Comparison of ENCODE assay signal across 9 cellular contexts in genomic region chr16:14529010-14529669, GRCh38.
DNase-seq lines count a peak whose midpoint lies in the region; ATAC-seq and TF ChIP-seq lines count a peak whose summit lies in the region.
"Had no signal": no experiment of that assay in that cellular context is flagged by ENCODE, and none has a peak within 500 bp of the region (broad histone marks: within the 10 kb centered on the region; RNA-seq: fewer than 3 reads in every experiment).

No MANE protein-coding gene starts in this region.

- TF ChIP-seq POLR2A in suprapubic skin (IDR thresholded peaks at IDR 0.05): no peak

- H3K9me3 Mint-ChIP-seq in activated T-helper 1 cell treated with anti-CD3 and anti-CD28 coated beads, Interleukin-12 subunit alpha, Interleukin-12 subunit beta, Interleukin-2, Interleukin-4 antibody, amounts not matched to agents 30 ng/mL and 10 ng/mL and 1 ng/mL, durations not matched to agents 14 hours and 24 hours and 36 hours: no peaks in the 10 kb centered on the region
- H3K9me3 Mint-ChIP-seq: activated naive CD4-positive, alpha-beta T cell treated with anti-CD3 and anti-CD28 coated beads, Interleukin-2, amount 50 U/mL, for 24 hours had no signal

- no peak overlapping the region for H3K4me2 ChIP-seq in neuronal stem cell (ENCODE audit: insufficient read depth, low read length, poor library complexity, severe bottlenecking)

- H3K79me1 ChIP-seq in neuronal stem cell (ENCODE audit: low read depth, low read length): no peaks in the 10 kb centered on the region

- H2AK5ac ChIP-seq in neuronal stem cell (ENCODE audit: low read depth, low read length): no peak overlapping the region

- no CpG with 5 or more reads among the region's 11 CpGs for WGBS in neuronal stem cell (ENCODE audit: extremely low coverage in 2 of 2, insufficient read length in 2 of 2, insufficient replicate concordance in 1 of 2), 2 donors
- 20% methylated on average over 11 of the region's 11 CpGs for WGBS in suprapubic skin

- no peak overlapping the region for H4K8ac ChIP-seq in neuronal stem cell (ENCODE audit: low read depth, low read length)

- no peak overlapping the region for H2BK12ac ChIP-seq in neuronal stem cell (ENCODE audit: low read length)

- peak; percentile 52 to 68 for TF ChIP-seq CTCF in suprapubic skin (IDR thresholded peaks at IDR 0.05)

- no peak overlapping the region for H3K14ac ChIP-seq in neuronal stem cell (ENCODE audit: low read length)

- DNase-seq in Daoy (ENCODE audit: low read depth) (peak; percentile 91), OCI-M1 (lab: John Stamatoyannopoulos, UW) (peak; percentile 91), fibroblast of the conjunctiva (ENCODE audit: low read depth) (peak; percentile 95), neuronal stem cell (ENCODE audit: low spot score) (peak; percentile 70), suprapubic skin (ENCODE audit: low spot score in 2 of 2) (peak; percentile 82)
- DNase-seq in Jurkat, Clone E6-1 (ENCODE audit: low read depth, low spot score): peak; percentile 70
- peak; percentile 24 for DNase-seq in activated T-helper 1 cell treated with anti-CD3 and anti-CD28 coated beads, Interleukin-12 subunit alpha, Interleukin-12 subunit beta, Interleukin-2, Interleukin-4 antibody, amounts not matched to agents 30 ng/mL and 10 ng/mL and 1 ng/mL, durations not matched to agents 14 hours and 24 hours and 36 hours (ENCODE audit: low spot score)

- no peak overlapping the region for H3K23ac ChIP-seq in neuronal stem cell (ENCODE audit: low read depth, low read length, poor library complexity)

- no peak overlapping the region for H3K18ac ChIP-seq in neuronal stem cell (ENCODE audit: low read length)

- H3K36me3 Mint-ChIP-seq in activated T-helper 1 cell treated with anti-CD3 and anti-CD28 coated beads, Interleukin-12 subunit alpha, Interleukin-12 subunit beta, Interleukin-2, Interleukin-4 antibody, amounts not matched to agents 30 ng/mL and 10 ng/mL and 1 ng/mL, durations not matched to agents 14 hours and 24 hours and 36 hours (ENCODE audit: low read depth): peaks cover 10% of the 10 kb centered on the region

- peaks cover 5% of the 10 kb centered on the region for H3K4me1 Mint-ChIP-seq in activated T-helper 1 cell treated with anti-CD3 and anti-CD28 coated beads, Interleukin-12 subunit alpha, Interleukin-12 subunit beta, Interleukin-2, Interleukin-4 antibody, amounts not matched to agents 30 ng/mL and 10 ng/mL and 1 ng/mL, durations not matched to agents 14 hours and 24 hours and 36 hours (ENCODE audit: low read depth)

- H3K27me3 ChIP-seq in neuronal stem cell (ENCODE audit: control insufficient read depth in 3 of 3, insufficient read depth in 3 of 3, low read depth in 1 of 3, low read length in 3 of 3) (no peaks in the 10 kb centered on the region), suprapubic skin (no peaks in the 10 kb centered on the region)

- TF ChIP-seq EP300 in suprapubic skin (IDR thresholded peaks at IDR 0.05): no peak

- H3K9me3 ChIP-seq in neuronal stem cell (replicated peaks in 1 of 2; ENCODE audit: control insufficient read depth in 2 of 2, insufficient read depth in 1 of 2, low read depth in 1 of 2, low read length in 2 of 2) (peaks cover 5 to 6% of the 10 kb centered on the region in 2 donors), suprapubic skin (no peaks in the 10 kb centered on the region)

- H3K27ac Mint-ChIP-seq in activated T-helper 1 cell treated with anti-CD3 and anti-CD28 coated beads, Interleukin-12 subunit alpha, Interleukin-12 subunit beta, Interleukin-2, Interleukin-4 antibody, amounts not matched to agents 30 ng/mL and 10 ng/mL and 1 ng/mL, durations not matched to agents 14 hours and 24 hours and 36 hours: no peak overlapping the region
- H3K27ac Mint-ChIP-seq: activated naive CD4-positive, alpha-beta T cell treated with anti-CD3 and anti-CD28 coated beads, Interleukin-2, amount 50 U/mL, for 24 hours had no signal

- H3K36me3 ChIP-seq in neuronal stem cell (replicated peaks in 1 of 2; ENCODE audit: control insufficient read depth in 2 of 2, insufficient read depth in 2 of 2, low read length in 2 of 2) (peaks cover 2% of the 10 kb centered on the region in 2 donors), suprapubic skin (peaks cover 7% of the 10 kb centered on the region)

- no peak overlapping the region for H4K91ac ChIP-seq in neuronal stem cell (ENCODE audit: low read depth, low read length, poor library complexity)

- intact Hi-C loops in activated T-helper 1 cell treated with anti-CD3 and anti-CD28 coated beads, Interleukin-12 subunit alpha, Interleukin-12 subunit beta, Interleukin-2, Interleukin-4 antibody, amounts not matched to agents 30 ng/mL and 10 ng/mL and 1 ng/mL, durations not matched to agents 14 hours and 24 hours and 36 hours (cut with micrococcal nuclease): loop anchor here (1.0 to 2.0 kb wide), 4 partner anchors 228 to 610 kb away; no protein-coding TSS in a partner anchor

- no peak overlapping the region for H3K27ac ChIP-seq in neuronal stem cell (replicated peaks; ENCODE audit: low read length)
- no peak overlapping the region for H3K27ac ChIP-seq in suprapubic skin

- no peak overlapping the region for H2BK5ac ChIP-seq in neuronal stem cell (ENCODE audit: low read length)

- no peak overlapping the region for H2AFZ ChIP-seq in neuronal stem cell (ENCODE audit: low read length)

- H3K9ac ChIP-seq in neuronal stem cell (ENCODE audit: low read depth, low read length, poor library complexity): no peak overlapping the region

- no peak overlapping the region for H2BK15ac ChIP-seq in neuronal stem cell (ENCODE audit: low read length)

- ATAC-seq in HG02759 (IDR thresholded peaks at IDR 0.05; ENCODE audit: unreplicated experiment): no peak

- H3K4me3 ChIP-seq in Jurkat, Clone E6-1 (ENCODE audit: low read length): no peak overlapping the region
- H3K4me3 ChIP-seq in neuronal stem cell (ENCODE audit: low read length in 2 of 2) (no peak overlapping the region), suprapubic skin (peak overlapping the region; percentile 32)

- no peak overlapping the region for H3K4ac ChIP-seq in neuronal stem cell (ENCODE audit: low read length)

- H3K4me3 Mint-ChIP-seq in activated T-helper 1 cell treated with anti-CD3 and anti-CD28 coated beads, Interleukin-12 subunit alpha, Interleukin-12 subunit beta, Interleukin-2, Interleukin-4 antibody, amounts not matched to agents 30 ng/mL and 10 ng/mL and 1 ng/mL, durations not matched to agents 14 hours and 24 hours and 36 hours: no peak overlapping the region
- H3K4me3 Mint-ChIP-seq: activated naive CD4-positive, alpha-beta T cell treated with anti-CD3 and anti-CD28 coated beads, Interleukin-2, amount 50 U/mL, for 24 hours had no signal

- no peak overlapping the region for H2BK120ac ChIP-seq in neuronal stem cell (ENCODE audit: low read depth, low read length)

- H3K27me3 Mint-ChIP-seq in activated T-helper 1 cell treated with anti-CD3 and anti-CD28 coated beads, Interleukin-12 subunit alpha, Interleukin-12 subunit beta, Interleukin-2, Interleukin-4 antibody, amounts not matched to agents 30 ng/mL and 10 ng/mL and 1 ng/mL, durations not matched to agents 14 hours and 24 hours and 36 hours (ENCODE audit: insufficient read depth): no peaks in the 10 kb centered on the region
- H3K27me3 Mint-ChIP-seq: activated naive CD4-positive, alpha-beta T cell treated with anti-CD3 and anti-CD28 coated beads, Interleukin-2, amount 50 U/mL, for 24 hours had no signal

- peaks cover 2 to 5% of the 10 kb centered on the region in 2 donors for H3K4me1 ChIP-seq in neuronal stem cell (ENCODE audit: control insufficient read depth in 2 of 2, insufficient read depth in 1 of 2, low read depth in 1 of 2, low read length in 2 of 2)
- peaks cover 33% of the 10 kb centered on the region for H3K4me1 ChIP-seq in suprapubic skin

Comparison
In these comparisons a context has a peak if more than half of its experiments do, and no peak if none do; other contexts are left out.
1. DNase-seq: peak in every context shown above with its lines; median percentile 95 in fibroblast of the conjunctiva; 91 in Daoy; 91 in OCI-M1; 82 in suprapubic skin; 70 in Jurkat, Clone E6-1; 70 in neuronal stem cell; 24 in activated T-helper 1 cell treated with anti-CD3 and anti-CD28 coated beads, Interleukin-12 subunit alpha, Interleukin-12 subunit beta, Interleukin-2, Interleukin-4 antibody, amounts not matched to agents 30 ng/mL and 10 ng/mL and 1 ng/mL, durations not matched to agents 14 hours and 24 hours and 36 hours.